31 cellular contexts compared by ENCODE assay signal in genomic region chr2:240778426-240778825, GRCh38. TPM values are rescaled to one million over a fixed set of nuclear protein-coding genes. Genes with fewer than 3 reads are reported as not detected.
"Had no signal": no experiment of that assay in that cellular context is flagged by ENCODE, and none has a peak within 500 bp of the region (broad histone marks: within the 10 kb centered on the region; RNA-seq: fewer than 3 reads in every experiment).

No MANE protein-coding gene starts in this region.

- H3K27ac ChIP-seq: adrenal gland, body of pancreas, esophagus muscularis mucosa, foreskin keratinocyte, gastrocnemius medialis had no signal

- H3K36me3 ChIP-seq: adrenal gland, esophagus muscularis mucosa, gastrocnemius medialis had no signal

- H3K4me3 ChIP-seq: adrenal gland, body of pancreas, esophagus muscularis mucosa, gastrocnemius medialis had no signal

- H3K27me3 ChIP-seq: adrenal gland, body of pancreas, foreskin keratinocyte had no signal

- H3K9me3 ChIP-seq: adrenal gland, body of pancreas, esophagus muscularis mucosa, gastrocnemius medialis had no signal

- DNase-seq: activated CD4-positive, alpha-beta memory T cell treated with anti-CD3 and anti-CD28 coated beads for 36 hours; activated CD4-positive, alpha-beta T cell treated with anti-CD3 and anti-CD28 coated beads for 36 hours; activated CD4-positive, alpha-beta T cell treated with anti-CD3 and anti-CD28 coated beads, Interleukin-2, amount 10 ng/mL, durations not matched to agents 24 days and 14 days; activated CD4-positive, CD25-positive, alpha-beta regulatory T cell; activated CD4-positive, CD25-positive, alpha-beta regulatory T cell treated with anti-CD3 and anti-CD28 coated beads, Interleukin-2, amount 50 U/mL, for 72 hours; activated CD8-positive, alpha-beta memory T cell treated with anti-CD3 and anti-CD28 coated beads, Interleukin-2, amount 10 ng/mL, durations not matched to agents 7 days and 5 days; activated CD8-positive, alpha-beta memory T cell treated with anti-CD3 and anti-CD28 coated beads, Interleukin-2, amount 50 U/mL, for 4 hours; activated CD8-positive, alpha-beta T cell treated with anti-CD3 and anti-CD28 coated beads, Interleukin-2, amount 10 ng/mL, durations not matched to agents 7 days and 5 days; activated effector memory CD4-positive, alpha-beta T cell treated with anti-CD3 and anti-CD28 coated beads, Interleukin-2, amount 50 U/mL, for 16 hours; activated naive CD4-positive, alpha-beta T cell treated with anti-CD3 and anti-CD28 coated beads for 36 hours; activated naive CD8-positive, alpha-beta T cell treated with anti-CD3 and anti-CD28 coated beads for 36 hours; activated naive CD8-positive, alpha-beta T cell treated with anti-CD3 and anti-CD28 coated beads, Interleukin-2, amount 50 U/mL, for 24 hours; activated T-cell treated with anti-CD3 and anti-CD28 coated beads, Interleukin-2, amount 50 U/mL, for 1 hour; activated T-cell treated with anti-CD3 and anti-CD28 coated beads, Interleukin-2, amount 50 U/mL, for 48 hours; adrenal gland; amygdala; aorta; body of pancreas; cortex of kidney; dermis blood vessel endothelial cell; effector CD4-positive, alpha-beta T cell; effector memory CD8-positive, alpha-beta T cell; erythroblast; foreskin keratinocyte; gastrocnemius medialis; glutamatergic neuron; T-helper 1 cell; T-helper 17 cell; T1000 had no signal

- H3K4me1 ChIP-seq: adrenal gland, body of pancreas, esophagus muscularis mucosa, foreskin keratinocyte, gastrocnemius medialis had no signal

- FAIRE-seq: colon had no signal

- ATAC-seq: activated CD4-positive, alpha-beta T cell treated with anti-CD3 and anti-CD28 coated beads for 36 hours; activated CD8-positive, alpha-beta memory T cell treated with anti-CD3 and anti-CD28 coated beads, Interleukin-2, amount 10 ng/mL, durations not matched to agents 7 days and 5 days; activated CD8-positive, alpha-beta T cell treated with anti-CD3 and anti-CD28 coated beads, Interleukin-2, amount 10 ng/mL, durations not matched to agents 7 days and 5 days; activated naive CD8-positive, alpha-beta T cell treated with anti-CD3 and anti-CD28 coated beads, Interleukin-2, amount 50 U/mL, for 24 hours; body of pancreas; effector memory CD8-positive, alpha-beta T cell; foreskin keratinocyte; gastrocnemius medialis; T-helper 17 cell had no signal

RNA-seq across cellular contexts. Expression of gene KIF1A, which starts 41.6 kb away (rescaled TPM):
- total RNA-seq: dermis blood vessel endothelial cell, foreskin keratinocyte had no signal
- polyA plus RNA-seq: foreskin keratinocyte had no signal
